ENCODE assay signal across 13 cellular contexts in genomic region chr9:127308559-127309429, GRCh38. TPM values are rescaled to one million over a fixed set of nuclear protein-coding genes. Genes with fewer than 3 reads are reported as not detected.
DNase-seq lines count a peak whose midpoint lies in the region; ATAC-seq and TF ChIP-seq lines count a peak whose summit lies in the region.
"Had no signal": no experiment of that assay in that cellular context is flagged by ENCODE, and none has a peak within 500 bp of the region (broad histone marks: within the 10 kb centered on the region; RNA-seq: fewer than 3 reads in every experiment).

No MANE protein-coding gene starts in this region.

- H3K27me3 ChIP-seq in dorsolateral prefrontal cortex, result no peaks in the 10 kb centered on the region

- H3K4me3 Mint-ChIP-seq in effector memory CD8-positive, alpha-beta T cell, result no peak overlapping the region
- H3K4me3 Mint-ChIP-seq: activated CD4-positive, alpha-beta memory T cell treated with anti-CD3 and anti-CD28 coated beads for 36 hours had no signal

- H3K36me3 Mint-ChIP-seq in effector memory CD8-positive, alpha-beta T cell (ENCODE audit: insufficient read depth), result no peaks in the 10 kb centered on the region
- H3K36me3 Mint-ChIP-seq: activated CD4-positive, alpha-beta memory T cell treated with anti-CD3 and anti-CD28 coated beads for 36 hours had no signal

- H3K27me3 Mint-ChIP-seq in effector memory CD8-positive, alpha-beta T cell, result no peaks in the 10 kb centered on the region

- H3K9me3 Mint-ChIP-seq in effector memory CD8-positive, alpha-beta T cell, result no peaks in the 10 kb centered on the region
- H3K9me3 Mint-ChIP-seq: activated CD4-positive, alpha-beta memory T cell treated with anti-CD3 and anti-CD28 coated beads for 36 hours had no signal

- intact Hi-C loops in dorsolateral prefrontal cortex (cut with DNase I), result no loop called here

- peak overlapping the region in 37 of 59 donors; percentile 5 to 70 (median 26) for H3K27ac ChIP-seq in dorsolateral prefrontal cortex

- no peaks in the 10 kb centered on the region for H3K4me1 Mint-ChIP-seq in effector memory CD8-positive, alpha-beta T cell (ENCODE audit: low read depth in 2 of 2)

- no peak overlapping the region for H3K4me3 ChIP-seq in dorsolateral prefrontal cortex

- no peak for TF ChIP-seq CTCF in dorsolateral prefrontal cortex (IDR thresholded peaks at IDR 0.05 in 54 of 56, conservative IDR thresholded peaks at IDR 0.05 in 2 of 56; ENCODE audit: low read depth in 1 of 56, partially characterized antibody in 56 of 56)

- peak; percentile 45 for DNase-seq in GM03348 (ENCODE audit: low spot score)
- peak; percentile 46 for DNase-seq in NOMO-1 treated with dmso at 0.1 percent for 144 hours (lab: John Stamatoyannopoulos, UW; ENCODE audit: unreplicated experiment)
- no peak for DNase-seq in dorsolateral prefrontal cortex
- peak; percentile 13 for DNase-seq in myocyte (ENCODE audit: low read depth)
- DNase-seq in anterior cingulate cortex (lab: John Stamatoyannopoulos, UW), result no peak
- no peak for DNase-seq in effector memory CD8-positive, alpha-beta T cell
- DNase-seq: activated CD4-positive, alpha-beta memory T cell treated with anti-CD3 and anti-CD28 coated beads for 36 hours; NCI-H1417 treated with DMSO at 0.1 percent for 48 hours; SHP77; stimulated activated CD4-positive, alpha-beta T cell treated with anti-CD3 and anti-CD28 coated beads, Interleukin-12 subunit alpha, Interleukin-12 subunit beta, amount 100 ng/mL, for 4 hours; stimulated activated naive CD8-positive, alpha-beta T cell treated with anti-CD3 and anti-CD28 coated beads, Interleukin-15, Interleukin-2, amounts not matched to agents 100 U/mL and 50 U/mL, for 24 hours had no signal

- H3K27ac Mint-ChIP-seq in effector memory CD8-positive, alpha-beta T cell, result no peak overlapping the region
- H3K27ac Mint-ChIP-seq: activated CD4-positive, alpha-beta memory T cell treated with anti-CD3 and anti-CD28 coated beads for 36 hours had no signal

- ATAC-seq in HG02885 (IDR thresholded peaks at IDR 0.05; ENCODE audit: poor library complexity, unreplicated experiment) (no peak), HG03175 (IDR thresholded peaks at IDR 0.05; ENCODE audit: unreplicated experiment) (no peak)
- ATAC-seq in effector memory CD8-positive, alpha-beta T cell (replicated peaks), result no peak
- ATAC-seq: stimulated activated naive CD8-positive, alpha-beta T cell treated with anti-CD3 and anti-CD28 coated beads, Interleukin-15, Interleukin-2, amounts not matched to agents 100 U/mL and 50 U/mL, for 24 hours had no signal

RNA-seq across cellular contexts. Expression of gene GARNL3, which starts 44.2 kb away (rescaled TPM):
- total RNA-seq in dorsolateral prefrontal cortex (100 to 1,000 TPM in 54 of 120 experiments, 10 to 100 TPM in 66; 69.3 to 135 (median 98.3) TPM), myocyte (2.6 and 4.1 TPM in 2 replicates)
- 2.9 TPM for polyA plus RNA-seq in myocyte (2012)

Comparison
In these comparisons a context has a peak if more than half of its experiments do, and no peak if none do; other contexts are left out.
1. DNase-seq: peak in GM03348 (single experiment), NOMO-1 treated with dmso at 0.1 percent for 144 hours (single experiment) and myocyte (single experiment); none in dorsolateral prefrontal cortex (0 of 10), anterior cingulate cortex (0 of 58) and effector memory CD8-positive, alpha-beta T cell (0 of 3).
2. RNA of gene GARNL3, which starts 44.2 kb away (total RNA-seq): 69.3 to 135 TPM in dorsolateral prefrontal cortex; 2.6 to 4.1 TPM in myocyte; every median in the first group is over 10 times any median in the second.